In genomic region chr13:36998624-36999041, GRCh38 we compare ENCODE assay signal across 8 cellular contexts. TPM values are rescaled to one million over a fixed set of nuclear protein-coding genes. Genes with fewer than 3 reads are reported as not detected.
A peak's percentile ranks its signal among the peaks of the same experiment; 100 is the strongest.
DNase-seq lines count a peak whose midpoint lies in the region; ATAC-seq and TF ChIP-seq lines count a peak whose summit lies in the region.

No MANE protein-coding gene starts in this region.

- H3K4me1 ChIP-seq in right cardiac atrium (ENCODE audit: control insufficient read depth, insufficient read depth, low read length), result no peaks in the 10 kb centered on the region
- H3K4me1 ChIP-seq in sigmoid colon, result peaks cover 0 to 27% (median 20%) of the 10 kb centered on the region in 4 donors

- under 1% methylated on average over 21 of the region's 21 CpGs for WGBS in right cardiac atrium
- 0 to 1% methylated on average over 21 of the region's 21 CpGs for WGBS in sigmoid colon, 2 donors

- H3K27ac ChIP-seq in right cardiac atrium (ENCODE audit: low read length) (peak overlapping the region; percentile 49), sigmoid colon (peak overlapping the region; percentile 96 to 99 (median 98))

- H3K36me3 Mint-ChIP-seq in activated naive CD8-positive, alpha-beta T cell, result peaks cover 3% of the 10 kb centered on the region

- TF ChIP-seq CTCF in GM12875 (IDR thresholded peaks at IDR 0.05; ENCODE audit: borderline replicate concordance, insufficient read depth, low read depth, low read length) (no peak), sigmoid colon (IDR thresholded peaks at IDR 0.05) (no peak)

- TF ChIP-seq EP300 in sigmoid colon (IDR thresholded peaks at IDR 0.05), result no peak

- H3K27me3 ChIP-seq in right cardiac atrium (ENCODE audit: control insufficient read depth, insufficient read depth) (no peaks in the 10 kb centered on the region), sigmoid colon (no peaks in the 10 kb centered on the region)

- peak overlapping the region; percentile 100 for H3K4me3 Mint-ChIP-seq in activated naive CD8-positive, alpha-beta T cell

- no peaks in the 10 kb centered on the region for H3K9me3 ChIP-seq in right cardiac atrium (ENCODE audit: control insufficient read depth, low read length)
- H3K9me3 ChIP-seq in sigmoid colon, result no peaks in the 10 kb centered on the region

- H3K4me3 ChIP-seq in GM12875 (ENCODE audit: low read depth, low read length), result peak overlapping the region; percentile 98
- H3K4me3 ChIP-seq in right cardiac atrium (ENCODE audit: low read length), result peak overlapping the region; percentile 93
- H3K4me3 ChIP-seq in sigmoid colon, result peak overlapping the region; percentile 76 to 94 (median 82)

- TF ChIP-seq POLR2A in sigmoid colon (IDR thresholded peaks at IDR 0.05), result no peak

- intact Hi-C loops in right cardiac atrium (cut with DNase I), result no loop called here
- intact Hi-C loops in sigmoid colon (cut with DNase I), result loop anchor here (5.0 kb wide), 2 partner anchors 81 to 141 kb away; no protein-coding TSS in a partner anchor

- DNase-seq in OCI-M1 (lab: John Stamatoyannopoulos, UW) (peak; percentile 64), right cardiac atrium (peak; percentile 38 to 72 (median 63)), sigmoid colon (no peak), NOMO-1 treated with dmso at 0.1 percent for 144 hours (lab: John Stamatoyannopoulos, UW; ENCODE audit: unreplicated experiment) (no peak)

- peaks cover 0 to 31% (median 11%) of the 10 kb centered on the region in 4 donors for H3K36me3 ChIP-seq in sigmoid colon

- H3K4me1 Mint-ChIP-seq in activated naive CD8-positive, alpha-beta T cell (ENCODE audit: low read depth), result peaks cover 39% of the 10 kb centered on the region

- H3K9me3 Mint-ChIP-seq in activated naive CD8-positive, alpha-beta T cell (ENCODE audit: low read depth), result no peaks in the 10 kb centered on the region

- H3K27ac Mint-ChIP-seq in activated naive CD8-positive, alpha-beta T cell, result peak overlapping the region; percentile 100

- H3K27me3 Mint-ChIP-seq in activated naive CD8-positive, alpha-beta T cell, result no peaks in the 10 kb centered on the region

- ATAC-seq in right cardiac atrium, result peak; percentile 8 to 13
- no peak for ATAC-seq in GM19455 (IDR thresholded peaks at IDR 0.05; ENCODE audit: unreplicated experiment)
- no peak for ATAC-seq in HG03565 (IDR thresholded peaks at IDR 0.05; ENCODE audit: unreplicated experiment)

RNA-seq across cellular contexts. Expression of gene ALG5, which starts 0.5 kb away (rescaled TPM):
- total RNA-seq in right cardiac atrium, result 10 to 100 TPM; 14.7 to 23.1 (median 15.6) TPM
- polyA plus RNA-seq in right cardiac atrium, result 21.3 TPM
- total RNA-seq in sigmoid colon, result 10 to 100 TPM; 21.9 to 36.0 (median 29.6) TPM
- 10 to 100 TPM; 15.0 to 44.9 (median 17.3) TPM for polyA plus RNA-seq in sigmoid colon

RNA-seq across cellular contexts. Expression of gene EXOSC8, which starts 2.0 kb away (rescaled TPM):
- 10 to 100 TPM; 21.5 to 26.7 (median 24.4) TPM for total RNA-seq in right cardiac atrium
- polyA plus RNA-seq in right cardiac atrium, result 28.4 TPM
- total RNA-seq in sigmoid colon, result 10 to 100 TPM; 19.7 to 32.8 (median 27.6) TPM
- polyA plus RNA-seq in sigmoid colon, result 10 to 100 TPM; 19.7 to 40.8 (median 22.2) TPM

Comparison
In these comparisons a context has a peak if more than half of its experiments do, and no peak if none do; other contexts are left out.
1. DNase-seq: peak in OCI-M1 (single experiment) and right cardiac atrium (3 of 3); none in sigmoid colon (single experiment) and NOMO-1 treated with dmso at 0.1 percent for 144 hours (single experiment).
2. ATAC-seq: peak in right cardiac atrium (2 of 2); none in GM19455 (single experiment) and HG03565 (single experiment).
3. Peak in every context shown above with its lines, with median percentiles within 50 percentile points of each other: H3K4me3 ChIP-seq.